In genomic region chr10:120580651-120581259, GRCh38 we compare ENCODE assay signal across 18 cellular contexts.
DNase-seq lines count a peak whose midpoint lies in the region; ATAC-seq, FAIRE-seq and TF ChIP-seq lines count a peak whose summit lies in the region.
"Had no signal": no experiment of that assay in that cellular context is flagged by ENCODE, and none has a peak within 500 bp of the region (broad histone marks: within the 10 kb centered on the region; RNA-seq: fewer than 3 reads in every experiment).

No MANE protein-coding gene starts in this region.

- no peaks in the 10 kb centered on the region for H3K9me3 Mint-ChIP-seq in H9
- H3K9me3 Mint-ChIP-seq in endothelial cell (ENCODE audit: unreplicated experiment) = no peaks in the 10 kb centered on the region
- H3K9me3 Mint-ChIP-seq: activated naive CD4-positive, alpha-beta T cell treated with anti-CD3 and anti-CD28 coated beads, Interleukin-2, amount 50 U/mL, for 24 hours; natural killer cell had no signal

- in situ Hi-C loops in HepG2 (cut with HindIII; ENCODE audit: extremely low pct_ligation_motif_present, low pct_unique_long_range_greater_than_20kb) = no loop called here

- no peak overlapping the region for H3K14ac ChIP-seq in H9 (ENCODE audit: insufficient read depth, low read length)

- no peaks in the 10 kb centered on the region for H4K20me1 ChIP-seq in H9 (ENCODE audit: control insufficient read depth, insufficient read depth, insufficient read length)
- H4K20me1 ChIP-seq in HepG2 (ENCODE audit: insufficient read depth, low read length) = no peaks in the 10 kb centered on the region
- no peaks in the 10 kb centered on the region for H4K20me1 ChIP-seq in Karpas-422 (ENCODE audit: insufficient read depth, low read depth, low read length)

- no peak for TF ChIP-seq RAD21 in HepG2 (CRISPR knock-in tag; IDR thresholded peaks at IDR 0.05)

- DNase-seq in H9 = no peak
- DNase-seq in cerebellum (ENCODE audit: low spot score) = peak; percentile 76
- DNase-seq in HepG2 (ENCODE audit: low spot score) = no peak
- peak; percentile 95 for DNase-seq in renal cortical epithelial cell (ENCODE audit: low read depth)
- no peak for DNase-seq in endothelial cell (ENCODE audit: low spot score)
- DNase-seq in Karpas-422 = no peak
- no peak for DNase-seq in NCI-H146 treated with DMSO at 0.1 percent for 48 hours (lab: John Stamatoyannopoulos, UW; ENCODE audit: unreplicated experiment)
- DNase-seq: activated T-cell treated with anti-CD3 and anti-CD28 coated beads, Interleukin-2, amount 50 U/mL, for 72 hours; CD4-positive, alpha-beta memory T cell; DMS79 treated with DMSO at 0.1 percent for 48 hours; natural killer cell; NCI-H1417 treated with DMSO at 0.1 percent for 48 hours; NCI-H774; SHP77 treated with DMSO at 0.1 percent for 48 hours had no signal

- POLR2A ChIA-PET in HepG2 (lab: Yijun Ruan, JAX) = no interaction called here

- H3K9me3 ChIP-seq in H9 (ENCODE audit: control insufficient read depth, low read depth, low read length) = no peaks in the 10 kb centered on the region
- H3K9me3 ChIP-seq in HepG2 (ENCODE audit: low read length) = no peaks in the 10 kb centered on the region
- no peaks in the 10 kb centered on the region for H3K9me3 ChIP-seq in Karpas-422 (ENCODE audit: low read length)
- H3K9me3 ChIP-seq: ascending aorta had no signal

- H4K5ac ChIP-seq in H9 (ENCODE audit: insufficient read length, low read depth, low read length) = no peak overlapping the region

- H3K36me3 Mint-ChIP-seq in H9 (ENCODE audit: insufficient read depth in 1 of 3, low read depth in 3 of 3) = no peaks in the 10 kb centered on the region
- no peaks in the 10 kb centered on the region for H3K36me3 Mint-ChIP-seq in endothelial cell (ENCODE audit: low read depth, unreplicated experiment)
- H3K36me3 Mint-ChIP-seq: activated naive CD4-positive, alpha-beta T cell treated with anti-CD3 and anti-CD28 coated beads, Interleukin-2, amount 50 U/mL, for 24 hours; CD4-positive, alpha-beta memory T cell; natural killer cell had no signal

- H3K4me1 ChIP-seq in H9 (ENCODE audit: insufficient read depth, low read length) (no peaks in the 10 kb centered on the region; the same call in 1 of the 2 replicates), HepG2 (ENCODE audit: insufficient read depth, low read length) (peaks cover 20% of the 10 kb centered on the region), Karpas-422 (ENCODE audit: low read length) (no peaks in the 10 kb centered on the region)
- H3K4me1 ChIP-seq: ascending aorta had no signal

- H2AK5ac ChIP-seq in H9 (ENCODE audit: insufficient read length, low read length) = no peak overlapping the region

- intact Hi-C loops in HepG2 (cut with micrococcal nuclease; ENCODE audit: unreplicated experiment) = no loop called here

- H3K79me1 ChIP-seq in H9 (ENCODE audit: insufficient read depth, low read depth, low read length, poor library complexity, severe bottlenecking) = no peaks in the 10 kb centered on the region

- H2BK120ac ChIP-seq in H9 (ENCODE audit: low read depth, low read length, poor library complexity, severe bottlenecking) = no peak overlapping the region

- no peak for TF ChIP-seq CTCF in H9 (conservative IDR thresholded peaks at IDR 0.05)
- TF ChIP-seq CTCF in HepG2 (CRISPR knock-in tag; IDR thresholded peaks at IDR 0.05) = no peak
- no peak for TF ChIP-seq CTCF in endothelial cell (IDR thresholded peaks at IDR 0.05; ENCODE audit: unreplicated experiment)

- no peak overlapping the region for H3K18ac ChIP-seq in H9 (ENCODE audit: insufficient read length, low read depth, low read length)

- peaks cover 19 to 20% of the 10 kb centered on the region in 2 experiments for H3K4me1 Mint-ChIP-seq in H9
- H3K4me1 Mint-ChIP-seq in endothelial cell (ENCODE audit: unreplicated experiment) = peaks cover 16% of the 10 kb centered on the region
- H3K4me1 Mint-ChIP-seq: activated naive CD4-positive, alpha-beta T cell treated with anti-CD3 and anti-CD28 coated beads, Interleukin-2, amount 50 U/mL, for 24 hours; CD4-positive, alpha-beta memory T cell had no signal

- H3K4me3 ChIP-seq in HepG2 (replicated peaks in 1 of 3; ENCODE audit: insufficient read depth in 1 of 3, low read depth in 2 of 3, low read length in 3 of 3) (no peak overlapping the region), Karpas-422 (ENCODE audit: low read length) (no peak overlapping the region)
- H3K4me3 ChIP-seq: ascending aorta had no signal

- no peak overlapping the region for H2BK15ac ChIP-seq in H9 (ENCODE audit: low read depth, low read length)

- no peak overlapping the region for H2BK20ac ChIP-seq in H9 (ENCODE audit: low read depth, low read length, poor library complexity, severe bottlenecking)

- H4K91ac ChIP-seq in H9 (ENCODE audit: insufficient read length, low read depth, low read length) = no peak overlapping the region

- no peak overlapping the region for H3K56ac ChIP-seq in H9 (ENCODE audit: insufficient read length, low read depth, low read length)

- no peak for TF ChIP-seq POLR2A in HepG2 (IDR thresholded peaks at IDR 0.05; ENCODE audit: insufficient read depth in 1 of 2, low read depth in 2 of 2, low read length in 2 of 2)

- peak overlapping the region; percentile 24 for H4K8ac ChIP-seq in H9 (replicated peaks; ENCODE audit: insufficient read length, low read depth, low read length)

- no peaks in the 10 kb centered on the region for H3K23me2 ChIP-seq in H9 (ENCODE audit: insufficient read length, low read depth, low read length, poor library complexity, severe bottlenecking)

- H3K4ac ChIP-seq in H9 (ENCODE audit: low read depth, low read length) = no peak overlapping the region

- BruUV-seq in HepG2 (replicated peaks; lab: Mats Ljungman, UMichigan) = no TSS peak

- H3K9me2 ChIP-seq in Karpas-422 (replicated peaks; ENCODE audit: insufficient read depth, low read length) = no peaks in the 10 kb centered on the region

- no peak for FAIRE-seq in HepG2 (lab: Jason Lieb, UNC)

- H3K9ac ChIP-seq in H9 (ENCODE audit: extremely low read depth, insufficient read length, low read length) (no peak overlapping the region), HepG2 (ENCODE audit: insufficient read depth, low read depth, low read length) (no peak overlapping the region), Karpas-422 (ENCODE audit: low read length) (no peak overlapping the region)

- no peak for TF ChIP-seq EP300 in HepG2 (IDR thresholded peaks at IDR 0.05; ENCODE audit: low read depth in 2 of 2, low read length in 2 of 2)
- TF ChIP-seq EP300 in HepG2 (CRISPR knock-in tag; IDR thresholded peaks at IDR 0.05; ENCODE audit: borderline replicate concordance) = no peak

- WGBS in H9 (ENCODE audit: extremely low coverage, insufficient read length, low lambda C conversion rate) = no CpG with 5 or more reads among the region's 8 CpGs
- WGBS in HepG2 (ENCODE audit: low lambda C conversion rate) = 4% methylated on average over 7 of the region's 8 CpGs

- no peak overlapping the region for H3K23ac ChIP-seq in H9 (ENCODE audit: insufficient read length, low read depth, low read length)

- no peak overlapping the region for H3K4me2 ChIP-seq in H9 (ENCODE audit: insufficient read depth, insufficient read length, low read length)
- no peak overlapping the region for H3K4me2 ChIP-seq in HepG2 (ENCODE audit: low read depth, low read length)
- H3K4me2 ChIP-seq in Karpas-422 (ENCODE audit: low read depth, low read length, poor library complexity, severe bottlenecking) = no peak overlapping the region

- no peak overlapping the region for H2BK5ac ChIP-seq in H9 (ENCODE audit: insufficient read length, low read length)

- H3K27me3 ChIP-seq in H9 (ENCODE audit: insufficient read depth, low read length) (no peaks in the 10 kb centered on the region), HepG2 (ENCODE audit: control insufficient read depth in 1 of 2, insufficient read depth in 2 of 2, low read length in 2 of 2) (no peaks in the 10 kb centered on the region), Karpas-422 (ENCODE audit: low read length) (no peaks in the 10 kb centered on the region)
- H3K27me3 ChIP-seq: ascending aorta had no signal

- no peak overlapping the region; a peak in 1 of 7 replicates for H3K27ac Mint-ChIP-seq in H9
- no peak overlapping the region for H3K27ac Mint-ChIP-seq in endothelial cell (ENCODE audit: unreplicated experiment)
- H3K27ac Mint-ChIP-seq: activated naive CD4-positive, alpha-beta T cell treated with anti-CD3 and anti-CD28 coated beads, Interleukin-2, amount 50 U/mL, for 24 hours; activated T-cell treated with anti-CD3 and anti-CD28 coated beads, Interleukin-2, amount 50 U/mL, for 72 hours; CD4-positive, alpha-beta memory T cell; natural killer cell had no signal

- H3K27ac ChIP-seq in H9 (ENCODE audit: insufficient read length, low read depth, low read length) (no peak overlapping the region), HepG2 (ENCODE audit: extremely low read length, insufficient read depth, low read length) (no peak overlapping the region), Karpas-422 (ENCODE audit: low read length) (no peak overlapping the region)
- H3K27ac ChIP-seq: ascending aorta had no signal

- CTCF ChIA-PET in HepG2 (lab: Yijun Ruan, JAX; ENCODE audit: low intra/inter-chr PET ratio, low total read pairs) = no interaction called here

- H3T11ph ChIP-seq in H9 (ENCODE audit: low read length) = no peak overlapping the region

- H3K4me3 Mint-ChIP-seq in H9 = no peak overlapping the region
- H3K4me3 Mint-ChIP-seq in endothelial cell (ENCODE audit: unreplicated experiment) = no peak overlapping the region
- H3K4me3 Mint-ChIP-seq: activated naive CD4-positive, alpha-beta T cell treated with anti-CD3 and anti-CD28 coated beads, Interleukin-2, amount 50 U/mL, for 24 hours; activated T-cell treated with anti-CD3 and anti-CD28 coated beads, Interleukin-2, amount 50 U/mL, for 72 hours; CD4-positive, alpha-beta memory T cell; natural killer cell had no signal

- H3K79me2 ChIP-seq in H9 (ENCODE audit: insufficient read depth, low read length) = no peaks in the 10 kb centered on the region
- H3K79me2 ChIP-seq in HepG2 (ENCODE audit: insufficient read depth, low read length) = no peaks in the 10 kb centered on the region
- H3K79me2 ChIP-seq in Karpas-422 (ENCODE audit: low read length) = no peaks in the 10 kb centered on the region

- H3K27me3 Mint-ChIP-seq in H9 (ENCODE audit: low read depth) = peaks cover 5% of the 10 kb centered on the region
- no peaks in the 10 kb centered on the region for H3K27me3 Mint-ChIP-seq in endothelial cell (ENCODE audit: unreplicated experiment)
- H3K27me3 Mint-ChIP-seq: activated naive CD4-positive, alpha-beta T cell treated with anti-CD3 and anti-CD28 coated beads, Interleukin-2, amount 50 U/mL, for 24 hours had no signal

- H2BK12ac ChIP-seq in H9 (ENCODE audit: insufficient read length, low read depth, low read length) = no peak overlapping the region

- no peaks in the 10 kb centered on the region for H3K36me3 ChIP-seq in HepG2 (replicated peaks in 1 of 2; ENCODE audit: control insufficient read depth in 1 of 2, insufficient read depth in 2 of 2, low read length in 2 of 2)
- no peaks in the 10 kb centered on the region for H3K36me3 ChIP-seq in Karpas-422 (ENCODE audit: insufficient read depth, low read length)
- H3K36me3 ChIP-seq: ascending aorta had no signal

- H2AFZ ChIP-seq in H9 (ENCODE audit: low read length) = no peak overlapping the region
- H2AFZ ChIP-seq in HepG2 (ENCODE audit: low read length) = no peak overlapping the region
- no peak overlapping the region for H2AFZ ChIP-seq in Karpas-422 (ENCODE audit: low read length)

- ATAC-seq in HepG2 = no peak
- ATAC-seq in GM21786 (IDR thresholded peaks at IDR 0.05; ENCODE audit: unreplicated experiment) = no peak
- ATAC-seq: activated CD4-positive, CD25-positive, alpha-beta regulatory T cell treated with anti-CD3 and anti-CD28 coated beads, Interleukin-2, amount 50 U/mL, for 24 hours; activated T-cell treated with anti-CD3 and anti-CD28 coated beads, Interleukin-2, amount 50 U/mL, for 72 hours; natural killer cell had no signal

Comparison
In these comparisons a context has a peak if more than half of its experiments do, and no peak if none do; other contexts are left out.
1. DNase-seq: peak in cerebellum (single experiment) and renal cortical epithelial cell (single experiment); none in H9 (single experiment), HepG2 (single experiment), endothelial cell (single experiment), Karpas-422 (single experiment) and NCI-H146 treated with DMSO at 0.1 percent for 48 hours (single experiment).